16 cellular contexts compared by ENCODE assay signal in the genomic region with DNA sequence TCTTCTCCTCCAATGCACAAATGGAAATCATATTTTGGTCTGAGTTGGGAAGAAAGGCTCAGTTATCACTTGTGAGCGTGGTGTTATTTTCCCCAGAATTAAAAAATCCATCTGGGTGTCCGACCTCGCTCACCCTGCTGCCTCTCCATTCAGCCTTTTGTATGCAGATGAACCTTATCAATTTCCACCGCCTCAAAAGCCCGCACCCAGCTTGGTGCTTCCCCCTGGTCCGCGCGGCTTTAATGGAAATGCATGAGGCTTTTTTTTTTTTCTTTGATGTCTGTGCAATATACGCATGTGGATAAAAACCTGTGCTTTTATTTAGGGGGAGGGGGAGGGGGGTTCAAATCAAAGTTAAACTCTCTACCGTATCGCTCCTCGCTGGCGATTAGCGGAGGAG.
"Had no signal": no experiment of that assay in that cellular context is flagged by ENCODE, and none has a peak within 500 bp of the region (broad histone marks: within the 10 kb centered on the region; RNA-seq: fewer than 3 reads in every experiment).

No MANE protein-coding gene starts in this region.

- H3K27ac ChIP-seq: esophagus squamous epithelium, gastroesophageal sphincter, ovary, suprapubic skin, thyroid gland, upper lobe of left lung, vagina had no signal

- H3K4me3 Mint-ChIP-seq: dendritic cell treated with granulocyte-macrophage colony-stimulating factor and Interleukin-4, amounts not matched to agents 40 ng/mL and 50 ng/mL, for 4 days; effector memory CD8-positive, alpha-beta T cell; naive thymus-derived CD4-positive, alpha-beta T cell; stimulated activated effector memory CD8-positive, alpha-beta T cell treated with anti-CD3 and anti-CD28 coated beads, Interleukin-12 subunit alpha, Interleukin-12 subunit beta, amount 100 ng/mL, for 72 hours had no signal

- H3K4me3 ChIP-seq: esophagus squamous epithelium, gastroesophageal sphincter, ovary, suprapubic skin, thyroid gland, upper lobe of left lung, vagina had no signal

- H3K4me1 ChIP-seq: esophagus squamous epithelium, gastroesophageal sphincter, suprapubic skin, thyroid gland, upper lobe of left lung, vagina had no signal

- DNase-seq: effector memory CD8-positive, alpha-beta T cell; esophagus squamous epithelium; foreskin fibroblast; left colon; naive thymus-derived CD4-positive, alpha-beta T cell; ovary; stimulated activated CD4-positive, alpha-beta T cell treated with anti-CD3 and anti-CD28 coated beads, Interleukin-4, amount 100 ng/mL, for 1 hour; stimulated activated CD8-positive, alpha-beta memory T cell treated with anti-CD3 and anti-CD28 coated beads, Interleukin-4, amount 100 ng/mL, for 48 hours; stimulated activated naive CD8-positive, alpha-beta T cell treated with anti-CD3 and anti-CD28 coated beads, Interleukin-15, Interleukin-2, amounts not matched to agents 100 U/mL and 50 U/mL, for 24 hours; thyroid gland; upper lobe of left lung had no signal

- H3K9me3 ChIP-seq: esophagus squamous epithelium, gastroesophageal sphincter, thyroid gland, upper lobe of left lung, vagina had no signal

- H3K27me3 Mint-ChIP-seq: effector memory CD8-positive, alpha-beta T cell had no signal

- H3K27ac Mint-ChIP-seq: dendritic cell treated with granulocyte-macrophage colony-stimulating factor and Interleukin-4, amounts not matched to agents 40 ng/mL and 50 ng/mL, for 4 days; effector memory CD8-positive, alpha-beta T cell; naive thymus-derived CD4-positive, alpha-beta T cell; stimulated activated effector memory CD8-positive, alpha-beta T cell treated with anti-CD3 and anti-CD28 coated beads, Interleukin-12 subunit alpha, Interleukin-12 subunit beta, amount 100 ng/mL, for 72 hours had no signal

- H3K36me3 ChIP-seq: esophagus squamous epithelium, gastroesophageal sphincter, ovary, suprapubic skin, thyroid gland, upper lobe of left lung, vagina had no signal

- ATAC-seq: effector memory CD8-positive, alpha-beta T cell; gastroesophageal sphincter; left colon; naive thymus-derived CD4-positive, alpha-beta T cell; stimulated activated effector memory CD8-positive, alpha-beta T cell treated with anti-CD3 and anti-CD28 coated beads, Interleukin-12 subunit alpha, Interleukin-12 subunit beta, amount 100 ng/mL, for 72 hours; stimulated activated naive CD8-positive, alpha-beta T cell treated with anti-CD3 and anti-CD28 coated beads, Interleukin-15, Interleukin-2, amounts not matched to agents 100 U/mL and 50 U/mL, for 24 hours had no signal

- H3K27me3 ChIP-seq: ovary, thyroid gland, upper lobe of left lung, vagina had no signal

- H3K9me3 Mint-ChIP-seq: dendritic cell treated with granulocyte-macrophage colony-stimulating factor and Interleukin-4, amounts not matched to agents 40 ng/mL and 50 ng/mL, for 4 days had no signal

- H3K36me3 Mint-ChIP-seq: naive thymus-derived CD4-positive, alpha-beta T cell; stimulated activated effector memory CD8-positive, alpha-beta T cell treated with anti-CD3 and anti-CD28 coated beads, Interleukin-12 subunit alpha, Interleukin-12 subunit beta, amount 100 ng/mL, for 72 hours had no signal

- H3K4me1 Mint-ChIP-seq: naive thymus-derived CD4-positive, alpha-beta T cell; stimulated activated effector memory CD8-positive, alpha-beta T cell treated with anti-CD3 and anti-CD28 coated beads, Interleukin-12 subunit alpha, Interleukin-12 subunit beta, amount 100 ng/mL, for 72 hours had no signal
